Comparison of ENCODE assay signal across 21 cellular contexts in the genomic region with DNA sequence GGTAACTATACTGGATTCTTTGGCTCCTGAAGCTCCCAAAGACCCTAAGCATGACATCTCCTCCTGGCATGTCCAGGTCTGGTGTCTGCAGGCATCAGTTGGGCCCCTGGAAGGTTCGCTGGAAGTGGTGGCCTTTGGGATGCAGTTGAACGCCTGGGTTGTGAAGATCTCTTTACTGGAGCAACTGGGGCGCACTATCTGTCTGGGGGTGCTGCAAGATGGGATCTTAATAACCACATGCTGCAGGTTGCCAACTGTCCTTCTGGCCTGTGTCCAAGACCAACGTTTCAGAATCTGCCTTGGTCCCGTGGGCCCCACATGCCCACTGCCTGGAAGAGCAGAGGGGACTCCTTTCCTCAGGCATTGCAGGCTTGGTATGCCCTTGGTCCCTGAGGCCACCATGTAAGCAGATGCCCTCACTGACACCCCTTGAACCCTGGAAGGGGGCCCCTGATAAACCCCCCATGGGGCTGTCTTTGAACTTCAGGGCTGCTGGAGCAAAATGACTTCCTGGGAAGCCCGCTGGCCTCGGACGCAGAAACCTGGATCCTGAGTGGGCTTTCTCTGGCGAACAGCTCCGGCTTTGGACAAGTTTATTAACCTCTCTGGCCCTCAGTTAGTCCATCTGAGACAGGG.
A peak's percentile ranks its signal among the peaks of the same experiment; 100 is the strongest.
DNase-seq lines count a peak whose midpoint lies in the region; ATAC-seq and TF ChIP-seq lines count a peak whose summit lies in the region.
"Had no signal": no experiment of that assay in that cellular context is flagged by ENCODE, and none has a peak within 500 bp of the region (broad histone marks: within the 10 kb centered on the region; RNA-seq: fewer than 3 reads in every experiment).

No MANE protein-coding gene starts in this region.

- no peak for ATAC-seq in GM18870 (IDR thresholded peaks at IDR 0.05; ENCODE audit: unreplicated experiment)
- ATAC-seq: activated CD8-positive, alpha-beta T cell treated with anti-CD3 and anti-CD28 coated beads, Interleukin-2, amount 10 ng/mL, durations not matched to agents 7 days and 5 days; body of pancreas; HepG2 had no signal

- no peak for TF ChIP-seq POLR2A in esophagus muscularis mucosa (IDR thresholded peaks at IDR 0.05; ENCODE audit: low read depth)

- TF ChIP-seq EP300 in esophagus muscularis mucosa (IDR thresholded peaks at IDR 0.05) = no peak

- peak; percentile 47 for DNase-seq in right atrium auricular region (ENCODE audit: low spot score)
- no peak for DNase-seq in left ventricle myocardium inferior
- peak; percentile 79 for DNase-seq in esophagus muscularis mucosa (ENCODE audit: extremely low spot score)
- DNase-seq in posterior vena cava (ENCODE audit: low spot score) = peak; percentile 56
- DNase-seq in NOMO-1 treated with dmso at 0.1 percent for 144 hours (lab: John Stamatoyannopoulos, UW; ENCODE audit: unreplicated experiment) = no peak
- DNase-seq in kidney tubule cell (ENCODE audit: low spot score) = no peak
- DNase-seq in NCI-H510A treated with DMSO at 0.1 percent for 48 hours (lab: John Stamatoyannopoulos, UW) = no peak
- DNase-seq: activated CD4-positive, CD25-positive, alpha-beta regulatory T cell treated with anti-CD3 and anti-CD28 coated beads, Interleukin-2, amount 50 U/mL, for 72 hours; activated naive CD4-positive, alpha-beta T cell treated with Interleukin-2 at 50 U/mL for 16 hours; activated T-cell treated with anti-CD3 and anti-CD28 coated beads, Interleukin-2, amount 50 U/mL, for 48 hours; body of pancreas; GM23248; Kasumi-1; NCI-H1694; NCI-H2171; trophoblast cell had no signal

- TF ChIP-seq CTCF in right atrium auricular region (IDR thresholded peaks at IDR 0.05) (no peak), left ventricle myocardium inferior (IDR thresholded peaks at IDR 0.05; ENCODE audit: borderline replicate concordance) (no peak), esophagus muscularis mucosa (IDR thresholded peaks at IDR 0.05) (no peak)

- intact Hi-C loops in left ventricle myocardium inferior (cut with micrococcal nuclease) (no loop called here), esophagus muscularis mucosa (cut with DNase I) (loop anchor here (10.0 kb wide), 2 partner anchors 105 to 585 kb away; a partner anchor contains a TSS), posterior vena cava (cut with DNase I) (loop anchor here in 1 of 2 donors (10.0 kb wide), 1 partner anchor 235 kb away; no protein-coding TSS in a partner anchor)

- H3K4me1 ChIP-seq in right atrium auricular region (peaks cover 0 to 11% of the 10 kb centered on the region in 2 donors), left ventricle myocardium inferior (no peaks in the 10 kb centered on the region), esophagus muscularis mucosa (peaks cover 0 to 16% (median 8%) of the 10 kb centered on the region in 4 donors)
- H3K4me1 ChIP-seq: body of pancreas had no signal

- H3K27me3 ChIP-seq in right atrium auricular region = no peaks in the 10 kb centered on the region
- peaks cover 44% of the 10 kb centered on the region for H3K27me3 ChIP-seq in left ventricle myocardium inferior (ENCODE audit: low read depth)
- peaks cover 0 to 6% (median 0%) of the 10 kb centered on the region in 4 donors for H3K27me3 ChIP-seq in esophagus muscularis mucosa
- H3K27me3 ChIP-seq: body of pancreas had no signal

- H3K36me3 ChIP-seq in right atrium auricular region (no peaks in the 10 kb centered on the region), left ventricle myocardium inferior (no peaks in the 10 kb centered on the region), esophagus muscularis mucosa (no peaks in the 10 kb centered on the region)

- WGBS in esophagus muscularis mucosa = 100% methylated on average over 3 of the region's 10 CpGs

- H3K4me3 ChIP-seq in right atrium auricular region (no peak overlapping the region), left ventricle myocardium inferior (no peak overlapping the region), esophagus muscularis mucosa (no peak overlapping the region)
- H3K4me3 ChIP-seq: body of pancreas, GM23248, SK-N-MC, skin epidermis had no signal

- no peaks in the 10 kb centered on the region for H3K9me3 ChIP-seq in right atrium auricular region
- no peaks in the 10 kb centered on the region for H3K9me3 ChIP-seq in left ventricle myocardium inferior (replicated peaks)
- H3K9me3 ChIP-seq in esophagus muscularis mucosa = no peaks in the 10 kb centered on the region
- H3K9me3 ChIP-seq: body of pancreas had no signal

- H3K27ac ChIP-seq in right atrium auricular region (no peak overlapping the region), left ventricle myocardium inferior (replicated peaks) (no peak overlapping the region), esophagus muscularis mucosa (replicated peaks in 1 of 4) (no peak overlapping the region)
- H3K27ac ChIP-seq: body of pancreas, SK-N-MC had no signal

Comparison
In these comparisons a context has a peak if more than half of its experiments do, and no peak if none do; other contexts are left out.
1. DNase-seq: peak in right atrium auricular region (single experiment), esophagus muscularis mucosa (single experiment) and posterior vena cava (single experiment); none in left ventricle myocardium inferior (single experiment), NOMO-1 treated with dmso at 0.1 percent for 144 hours (single experiment), kidney tubule cell (single experiment) and NCI-H510A treated with DMSO at 0.1 percent for 48 hours (single experiment).